Comparison of ENCODE assay signal across 24 cellular contexts in genomic region chr20:32236048-32236533, GRCh38. TPM values are rescaled to one million over a fixed set of nuclear protein-coding genes. Genes with fewer than 3 reads are reported as not detected.
A peak's percentile ranks its signal among the peaks of the same experiment; 100 is the strongest.
DNase-seq lines count a peak whose midpoint lies in the region; ATAC-seq, FAIRE-seq and TF ChIP-seq lines count a peak whose summit lies in the region.
"Had no signal": no experiment of that assay in that cellular context is flagged by ENCODE, and none has a peak within 500 bp of the region (broad histone marks: within the 10 kb centered on the region; RNA-seq: fewer than 3 reads in every experiment).

No MANE protein-coding gene starts in this region.

- H3K27me3 ChIP-seq in K562 (ENCODE audit: control insufficient read depth in 2 of 2, insufficient read depth in 2 of 2, low read length in 2 of 2), result no peaks in the 10 kb centered on the region
- H3K27me3 ChIP-seq: BLaER1, tibial nerve had no signal

- CTCF ChIA-PET in K562 (lab: Yijun Ruan, JAX; ENCODE audit: low intra/inter-chr PET ratio), result no interaction called here

- H3K4me3 Mint-ChIP-seq in activated naive CD4-positive, alpha-beta T cell treated with anti-CD3 and anti-CD28 coated beads, Interleukin-2, amount 50 U/mL, for 24 hours, result no peak overlapping the region
- H3K4me3 Mint-ChIP-seq: activated naive CD8-positive, alpha-beta T cell; naive thymus-derived CD8-positive, alpha-beta T cell had no signal

- H3K27me3 Mint-ChIP-seq in activated naive CD4-positive, alpha-beta T cell treated with anti-CD3 and anti-CD28 coated beads, Interleukin-2, amount 50 U/mL, for 24 hours, result no peaks in the 10 kb centered on the region
- H3K27me3 Mint-ChIP-seq: activated naive CD8-positive, alpha-beta T cell; naive thymus-derived CD8-positive, alpha-beta T cell had no signal

- ATAC-seq in K562 (no peak), left colon (peak; percentile 25), GM19395 (IDR thresholded peaks at IDR 0.05; ENCODE audit: unreplicated experiment) (no peak)
- ATAC-seq: naive thymus-derived CD8-positive, alpha-beta T cell; Panc1 had no signal

- peaks cover 45% of the 10 kb centered on the region for H3K4me1 Mint-ChIP-seq in activated naive CD4-positive, alpha-beta T cell treated with anti-CD3 and anti-CD28 coated beads, Interleukin-2, amount 50 U/mL, for 24 hours

- in situ Hi-C loops in K562 (cut with MboI), result no loop called here

- no peak overlapping the region for H2AFZ ChIP-seq in K562 (ENCODE audit: low read depth, low read length)

- H3K9me3 Mint-ChIP-seq in activated naive CD4-positive, alpha-beta T cell treated with anti-CD3 and anti-CD28 coated beads, Interleukin-2, amount 50 U/mL, for 24 hours, result no peaks in the 10 kb centered on the region
- H3K9me3 Mint-ChIP-seq: naive thymus-derived CD8-positive, alpha-beta T cell had no signal

- no peak for TF ChIP-seq CTCF in K562 (IDR thresholded peaks at IDR 0.05 in 2 of 3, conservative IDR thresholded peaks at IDR 0.05 in 1 of 3; ENCODE audit: insufficient read depth in 2 of 3, low read depth in 1 of 3, low read length in 3 of 3)

- no peak overlapping the region for H3K27ac ChIP-seq in K562 (ENCODE audit: extremely low read depth, low read depth, low read length)
- H3K27ac ChIP-seq in substantia nigra (ENCODE audit: low read depth, low read length, poor library complexity, severe bottlenecking), result peak overlapping the region; percentile 63
- H3K27ac ChIP-seq: BLaER1, tibial nerve had no signal

- 89% methylated on average over 3 of the region's 3 CpGs for WGBS in K562 (ENCODE audit: insufficient coverage, low coverage, missing lambda C conversion rate)

- peaks cover 29% of the 10 kb centered on the region for H3K36me3 Mint-ChIP-seq in activated naive CD4-positive, alpha-beta T cell treated with anti-CD3 and anti-CD28 coated beads, Interleukin-2, amount 50 U/mL, for 24 hours

- no peak for TF ChIP-seq RAD21 in K562 (CRISPR knock-in tag; conservative IDR thresholded peaks at IDR 0.05 in 1 of 2, IDR thresholded peaks at IDR 0.05 in 1 of 2)

- TF ChIP-seq EP300 in K562 (IDR thresholded peaks at IDR 0.05; ENCODE audit: low read length), result no peak

- intact Hi-C loops in K562 (cut with micrococcal nuclease) (no loop called here), left colon (cut with DNase I, micrococcal nuclease) (no loop called here)

- no peak for TF ChIP-seq POLR2A in K562 (conservative IDR thresholded peaks at IDR 0.05)

- peaks cover 55% of the 10 kb centered on the region for H3K36me3 ChIP-seq in K562 (ENCODE audit: control insufficient read depth, insufficient read depth, low read length)

- H3K9me1 ChIP-seq in K562 (ENCODE audit: control insufficient read depth, insufficient read depth, low read length), result peaks cover 2% of the 10 kb centered on the region

- H3K4me3 ChIP-seq in K562, result no peak overlapping the region
- H3K4me3 ChIP-seq: BLaER1, lung, smooth muscle cell, tibial nerve had no signal

- H3K79me2 ChIP-seq in K562 (ENCODE audit: control insufficient read depth, insufficient read depth, low read length), result no peaks in the 10 kb centered on the region

- no peak overlapping the region for H3K9ac ChIP-seq in K562 (ENCODE audit: insufficient read depth in 1 of 2, low read depth in 2 of 2, low read length in 2 of 2)
- H3K9ac ChIP-seq: BLaER1, SK-N-SH had no signal

- no peak overlapping the region for H3K4me2 ChIP-seq in K562 (ENCODE audit: insufficient read depth, low read length)
- H3K4me2 ChIP-seq: BLaER1, SK-N-SH, smooth muscle cell had no signal

- POLR2A ChIA-PET in K562 (lab: Yijun Ruan, JAX), result interaction anchor here (0.6 to 1.3 kb wide), 4 partner anchors 9 to 42 kb away, joined by 3 to 6 read pairs (median 3); no protein-coding TSS in a partner anchor

- FAIRE-seq in K562 (lab: Jason Lieb, UNC), result no peak
- FAIRE-seq: A204.1, GM12892 had no signal

- H4K20me1 ChIP-seq in K562 (replicated peaks; ENCODE audit: control insufficient read depth, insufficient read depth, low read length), result peaks cover 4% of the 10 kb centered on the region; the same call in 1 of the 2 replicates
- H4K20me1 ChIP-seq: BLaER1 had no signal

- DNase-seq in activated naive CD4-positive, alpha-beta T cell (lab: John Stamatoyannopoulos, UW), result no peak
- no peak for DNase-seq in K562 (ENCODE audit: extremely low read depth in 1 of 4, low spot score in 3 of 4)
- no peak for DNase-seq in left colon
- DNase-seq in substantia nigra (lab: John Stamatoyannopoulos, UW), result no peak
- DNase-seq in NCI-H1930 (lab: John Stamatoyannopoulos, UW), result no peak
- no peak for DNase-seq in stimulated activated CD4-positive, alpha-beta T cell treated with anti-CD3 and anti-CD28 coated beads, Interleukin-1b, Interleukin-23, amount 100 ng/mL, for 48 hours
- DNase-seq: DMS153; glutamatergic neuron; naive thymus-derived CD8-positive, alpha-beta T cell; NCI-H1105 treated with DMSO at 0.1 percent for 48 hours; NCI-H2171; NCI-H82; SK-N-SH; T1000 had no signal

- H3K27ac Mint-ChIP-seq in activated naive CD4-positive, alpha-beta T cell treated with anti-CD3 and anti-CD28 coated beads, Interleukin-2, amount 50 U/mL, for 24 hours, result peak overlapping the region; percentile 96

- no peaks in the 10 kb centered on the region for H3K4me1 ChIP-seq in K562 (replicated peaks in 1 of 2; ENCODE audit: control insufficient read depth in 2 of 2, insufficient read depth in 2 of 2, low read length in 2 of 2)

- no TSS peak for BruUV-seq in K562 (replicated peaks; lab: Mats Ljungman, UMichigan)

- no peaks in the 10 kb centered on the region for H3K9me3 ChIP-seq in K562 (replicated peaks; ENCODE audit: control insufficient read depth, insufficient read depth, low read depth, low read length)
- H3K9me3 ChIP-seq: BLaER1, SK-N-SH, tibial nerve had no signal

TF ChIP-seq in K562, 482 proteins besides CTCF, POLR2A, EP300 and RAD21:
- 0 out of 2 replicates have a peak, but pooled peaks have one; percentile 1 for TF ChIP-seq C11orf30 (IDR thresholded peaks at IDR 0.05; ENCODE audit: low read depth)
- TF ChIP-seq TBL1XR1 (IDR thresholded peaks at IDR 0.05; ENCODE audit: low read length in 2 of 2), result no peak

RNA-seq across cellular contexts. Expression of gene POFUT1, which starts 28.4 kb away (rescaled TPM):
- 57.2 and 80.7 TPM in 2 replicates for total RNA-seq in K562 (2011; cell fraction: chromatin; rRNA removed; ENCODE audit: low replicate concordance)
- total RNA-seq in K562 (2011; cell fraction: nucleolus; rRNA removed), result 72.2 and 72.5 TPM in 2 replicates
- total RNA-seq in K562 (2011; cell fraction: nucleoplasm; rRNA removed), result 70.9 and 93.4 TPM in 2 replicates
- total RNA-seq in K562 (2014; rRNA removed), result 23.5 and 29.4 TPM in 2 replicates
- 25.7 and 25.9 TPM in 2 replicates for total RNA-seq in K562 (2014; rRNA removed; fragmentation: Illumina TruSeq; extraction: Trizol)
- 32.8 and 33.2 TPM in 2 replicates for total RNA-seq in K562 (2015; rRNA removed; fragmentation: Illumina TruSeq; extraction: Trizol)
- total RNA-seq in K562 (2021), result 38.2 and 44.7 TPM in 2 replicates
- polyA plus RNA-seq in K562 (2011; rRNA removed), result 21.3 and 21.6 TPM in 2 replicates
- polyA plus RNA-seq in K562 (2011; cell fraction: cytosol; rRNA removed), result 19.2 and 27.8 TPM in 2 replicates
- 15.0 and 22.1 TPM in 2 replicates for polyA plus RNA-seq in K562 (2011; cell fraction: nucleus; rRNA removed)
- 22.6 and 26.2 TPM in 2 replicates for polyA plus RNA-seq in K562 (2012)
- polyA plus RNA-seq in K562 (2014; fragmentation: Illumina TruSeq; extraction: Trizol), result 32.7 and 34.3 TPM in 2 replicates
- 1 to 10 TPM; 3.5 to 6.0 TPM for polyA plus RNA-seq in K562 (2014; fragmentation: Nextera tagmentation; extraction: Ambion mirVana)
- 22.7 and 24.8 TPM in 2 replicates for polyA plus RNA-seq in K562 (2014; rRNA removed)
- polyA minus RNA-seq in K562 (2011; rRNA and poly(A)+ RNA removed), result 25.2 and 26.7 TPM in 2 replicates
- 19.7 and 23.0 TPM in 2 replicates for polyA minus RNA-seq in K562 (2011; cell fraction: cytosol; rRNA and poly(A)+ RNA removed)
- polyA minus RNA-seq in K562 (2011; cell fraction: nucleus; rRNA and poly(A)+ RNA removed), result 13.7 and 16.8 TPM in 2 replicates
- total RNA-seq in left colon, result 10 to 100 TPM; 36.6 to 63.2 TPM

RNA-seq across cellular contexts. Expression of gene PLAGL2, which starts 28.5 kb away (rescaled TPM):
- total RNA-seq in K562 (2011; cell fraction: chromatin; rRNA removed; ENCODE audit: low replicate concordance), result 15.9 and 22.3 TPM in 2 replicates
- 11.4 and 12.5 TPM in 2 replicates for total RNA-seq in K562 (2011; cell fraction: nucleolus; rRNA removed)
- total RNA-seq in K562 (2011; cell fraction: nucleoplasm; rRNA removed), result 18.0 and 31.8 TPM in 2 replicates
- 4.0 and 5.5 TPM in 2 replicates for total RNA-seq in K562 (2014; rRNA removed)
- 5.6 and 6.4 TPM in 2 replicates for total RNA-seq in K562 (2014; rRNA removed; fragmentation: Illumina TruSeq; extraction: Trizol)
- 6.2 and 6.7 TPM in 2 replicates for total RNA-seq in K562 (2015; rRNA removed; fragmentation: Illumina TruSeq; extraction: Trizol)
- total RNA-seq in K562 (2021), result 20.1 and 21.8 TPM in 2 replicates
- 7.1 and 7.2 TPM in 2 replicates for polyA plus RNA-seq in K562 (2011; rRNA removed)
- polyA plus RNA-seq in K562 (2011; cell fraction: cytosol; rRNA removed), result 9.6 and 9.7 TPM in 2 replicates
- 7.9 and 13.1 TPM in 2 replicates for polyA plus RNA-seq in K562 (2011; cell fraction: nucleus; rRNA removed)
- polyA plus RNA-seq in K562 (2012), result 11.7 and 12.7 TPM in 2 replicates
- 21.8 and 24.3 TPM in 2 replicates for polyA plus RNA-seq in K562 (2014; fragmentation: Illumina TruSeq; extraction: Trizol)
- 1 to 10 TPM; 3.1 to 5.3 TPM for polyA plus RNA-seq in K562 (2014; fragmentation: Nextera tagmentation; extraction: Ambion mirVana)
- polyA plus RNA-seq in K562 (2014; rRNA removed), result 10.6 and 11.4 TPM in 2 replicates
- 6.5 and 8.3 TPM in 2 replicates for polyA minus RNA-seq in K562 (2011; rRNA and poly(A)+ RNA removed)
- polyA minus RNA-seq in K562 (2011; cell fraction: cytosol; rRNA and poly(A)+ RNA removed), result 10.6 and 13.0 TPM in 2 replicates
- polyA minus RNA-seq in K562 (2011; cell fraction: nucleus; rRNA and poly(A)+ RNA removed), result 5.3 and 6.8 TPM in 2 replicates
- 10 to 100 TPM; 13.4 to 28.0 TPM for total RNA-seq in left colon

RNA-seq across cellular contexts. Expression of gene KIF3B, which starts 41.4 kb away (rescaled TPM):
- 9.0 and 15.2 TPM in 2 replicates for total RNA-seq in K562 (2011; cell fraction: chromatin; rRNA removed; ENCODE audit: low replicate concordance)
- 5.3 and 5.7 TPM in 2 replicates for total RNA-seq in K562 (2011; cell fraction: nucleolus; rRNA removed)
- 7.2 and 7.9 TPM in 2 replicates for total RNA-seq in K562 (2011; cell fraction: nucleoplasm; rRNA removed)
- total RNA-seq in K562 (2014; rRNA removed), result 6.3 and 7.8 TPM in 2 replicates
- total RNA-seq in K562 (2014; rRNA removed; fragmentation: Illumina TruSeq; extraction: Trizol), result 9.6 and 11.5 TPM in 2 replicates
- 8.4 and 8.6 TPM in 2 replicates for total RNA-seq in K562 (2015; rRNA removed; fragmentation: Illumina TruSeq; extraction: Trizol)
- 9.1 and 9.8 TPM in 2 replicates for total RNA-seq in K562 (2021)
- polyA plus RNA-seq in K562 (2011; rRNA removed), result 6.8 and 12.3 TPM in 2 replicates
- polyA plus RNA-seq in K562 (2011; cell fraction: cytosol; rRNA removed), result 6.0 and 7.9 TPM in 2 replicates
- polyA plus RNA-seq in K562 (2011; cell fraction: nucleus; rRNA removed), result 3.2 and 4.4 TPM in 2 replicates
- polyA plus RNA-seq in K562 (2012), result 8.6 and 10.3 TPM in 2 replicates
- 11.5 and 11.7 TPM in 2 replicates for polyA plus RNA-seq in K562 (2014; fragmentation: Illumina TruSeq; extraction: Trizol)
- polyA plus RNA-seq in K562 (2014; fragmentation: Nextera tagmentation; extraction: Ambion mirVana), result 1 to 10 TPM; 2.9 to 3.6 TPM
- 7.2 and 7.7 TPM in 2 replicates for polyA plus RNA-seq in K562 (2014; rRNA removed)
- 12.5 and 18.6 TPM in 2 replicates for polyA minus RNA-seq in K562 (2011; rRNA and poly(A)+ RNA removed)
- polyA minus RNA-seq in K562 (2011; cell fraction: cytosol; rRNA and poly(A)+ RNA removed), result 5.3 and 7.4 TPM in 2 replicates
- 2.0 and 3.4 TPM in 2 replicates for polyA minus RNA-seq in K562 (2011; cell fraction: nucleus; rRNA and poly(A)+ RNA removed)
- 10 to 100 TPM; 52.1 to 56.8 TPM for total RNA-seq in left colon
